In genomic region chr12:91610561-91610960, GRCh38 we compare ENCODE assay signal across 37 cellular contexts.
"Had no signal": no experiment of that assay in that cellular context is flagged by ENCODE, and none has a peak within 500 bp of the region (broad histone marks: within the 10 kb centered on the region; RNA-seq: fewer than 3 reads in every experiment).

No MANE protein-coding gene starts in this region.

- H3K4me3 ChIP-seq: ascending aorta, cardiac muscle cell had no signal

- FAIRE-seq: bronchial epithelial cell, TTC549 had no signal

- H3K4me1 Mint-ChIP-seq: activated B cell treated with CpG ODN at 0.5 μM for 24 hours; activated naive CD4-positive, alpha-beta T cell treated with anti-CD3 and anti-CD28 coated beads, Interleukin-2, amount 10 ng/mL, durations not matched to agents 7 days and 5 days; central memory CD8-positive, alpha-beta T cell had no signal

- H3K9me3 Mint-ChIP-seq: activated B cell treated with CpG ODN at 0.5 μM for 24 hours; activated CD4-positive, alpha-beta memory T cell treated with anti-CD3 and anti-CD28 coated beads for 36 hours; activated CD4-positive, alpha-beta T cell treated with anti-CD3 and anti-CD28 coated beads, Interleukin-2, amount 10 ng/mL, durations not matched to agents 24 days and 14 days; activated CD8-positive, alpha-beta T cell treated with anti-CD3 and anti-CD28 coated beads for 36 hours; activated naive CD4-positive, alpha-beta T cell treated with anti-CD3 and anti-CD28 coated beads, Interleukin-2, amount 10 ng/mL, durations not matched to agents 7 days and 5 days; activated naive CD4-positive, alpha-beta T cell treated with anti-CD3 and anti-CD28 coated beads, Interleukin-2, amount 50 U/mL, for 24 hours; activated naive CD8-positive, alpha-beta T cell treated with anti-CD3 and anti-CD28 coated beads, Interleukin-2, amount 10 ng/mL, durations not matched to agents 7 days and 5 days; activated naive CD8-positive, alpha-beta T cell treated with anti-CD3 and anti-CD28 coated beads, Interleukin-2, amount 50 U/mL, for 24 hours; activated T-cell treated with anti-CD3 and anti-CD28 coated beads, Interleukin-2, amount 50 U/mL, for 4 hours; activated T-cell treated with anti-CD3 and anti-CD28 coated beads, Interleukin-2, amount 50 U/mL, for 72 hours; activated T-helper 1 cell treated with anti-CD3 and anti-CD28 coated beads, Interleukin-12 subunit alpha, Interleukin-12 subunit beta, Interleukin-2, Interleukin-4 antibody, amounts not matched to agents 30 ng/mL and 10 ng/mL and 1 ng/mL, durations not matched to agents 14 hours and 24 hours and 36 hours; activated T-helper 2 cell treated with anti-CD3 and anti-CD28 coated beads, Interferon-gamma antibody, Interleukin-2, Interleukin-4, amounts not matched to agents 10 μg/mL and 5 μg/mL and 100 μg/mL, durations not matched to agents 14 hours and 24 hours and 36 hours; central memory CD8-positive, alpha-beta T cell; T-helper 1 cell treated with Interleukin-12 subunit alpha and Interleukin-12 subunit beta and Interleukin-4 antibody, amounts not matched to agents 30 μg/mL and 1 μg/mL, for 36 hours; T-helper 2 cell treated with Interferon-gamma antibody and Interleukin-4, amounts not matched to agents 5 μg/mL and 100 μg/mL, for 36 hours had no signal

- H3K27me3 ChIP-seq: ascending aorta, cardiac muscle cell had no signal

- H3K27ac ChIP-seq: ascending aorta, cardiac muscle cell, VCaP had no signal

- H3K27ac Mint-ChIP-seq: activated B cell treated with CpG ODN at 0.5 μM for 24 hours; activated CD4-positive, alpha-beta memory T cell treated with anti-CD3 and anti-CD28 coated beads for 36 hours; activated CD4-positive, alpha-beta T cell treated with anti-CD3 and anti-CD28 coated beads, Interleukin-2, amount 10 ng/mL, durations not matched to agents 24 days and 14 days; activated CD8-positive, alpha-beta T cell treated with anti-CD3 and anti-CD28 coated beads for 36 hours; activated naive CD4-positive, alpha-beta T cell treated with anti-CD3 and anti-CD28 coated beads, Interleukin-2, amount 10 ng/mL, durations not matched to agents 7 days and 5 days; activated naive CD4-positive, alpha-beta T cell treated with anti-CD3 and anti-CD28 coated beads, Interleukin-2, amount 50 U/mL, for 24 hours; activated naive CD8-positive, alpha-beta T cell; activated naive CD8-positive, alpha-beta T cell treated with anti-CD3 and anti-CD28 coated beads, Interleukin-2, amount 10 ng/mL, durations not matched to agents 7 days and 5 days; activated naive CD8-positive, alpha-beta T cell treated with anti-CD3 and anti-CD28 coated beads, Interleukin-2, amount 50 U/mL, for 24 hours; activated T-cell treated with anti-CD3 and anti-CD28 coated beads, Interleukin-2, amount 50 U/mL, for 72 hours; activated T-helper 1 cell treated with anti-CD3 and anti-CD28 coated beads, Interleukin-12 subunit alpha, Interleukin-12 subunit beta, Interleukin-2, Interleukin-4 antibody, amounts not matched to agents 30 ng/mL and 10 ng/mL and 1 ng/mL, durations not matched to agents 14 hours and 24 hours and 36 hours; activated T-helper 2 cell treated with anti-CD3 and anti-CD28 coated beads, Interferon-gamma antibody, Interleukin-2, Interleukin-4, amounts not matched to agents 10 μg/mL and 5 μg/mL and 100 μg/mL, durations not matched to agents 14 hours and 24 hours and 36 hours; brain; T-helper 1 cell treated with Interleukin-12 subunit alpha and Interleukin-12 subunit beta and Interleukin-4 antibody, amounts not matched to agents 30 μg/mL and 1 μg/mL, for 36 hours; T-helper 2 cell treated with Interferon-gamma antibody and Interleukin-4, amounts not matched to agents 5 μg/mL and 100 μg/mL, for 36 hours had no signal

- DNase-seq: activated B cell treated with CpG ODN at 0.5 μM for 24 hours; activated CD4-positive, alpha-beta memory T cell treated with anti-CD3 and anti-CD28 coated beads for 36 hours; activated CD4-positive, alpha-beta T cell treated with anti-CD3 and anti-CD28 coated beads for 4 hours; activated CD4-positive, alpha-beta T cell treated with anti-CD3 and anti-CD28 coated beads, Interleukin-2, amount 10 ng/mL, durations not matched to agents 24 days and 14 days; activated CD4-positive, alpha-beta T cell treated with anti-CD3 and anti-CD28 coated beads, Interleukin-2, amount 50 U/mL, for 1 hour; activated CD4-positive, alpha-beta T cell treated with anti-CD3 and anti-CD28 coated beads, Interleukin-2, amount 50 U/mL, for 4 hours; activated CD4-positive, CD25-positive, alpha-beta regulatory T cell treated with anti-CD3 and anti-CD28 coated beads, Interleukin-2, amount 50 U/mL, for 72 hours; activated CD8-positive, alpha-beta memory T cell treated with anti-CD3 and anti-CD28 coated beads, Interleukin-2, amount 50 U/mL, for 4 hours; activated CD8-positive, alpha-beta T cell treated with anti-CD3 and anti-CD28 coated beads for 36 hours; activated effector memory CD4-positive, alpha-beta T cell treated with Interleukin-2 at 50 U/mL for 16 hours; activated gamma-delta T cell; activated naive CD4-positive, alpha-beta T cell treated with anti-CD3 and anti-CD28 coated beads, Interleukin-2, amount 10 ng/mL, durations not matched to agents 7 days and 5 days; activated naive CD4-positive, alpha-beta T cell treated with Interleukin-2 at 50 U/mL for 16 hours; activated naive CD8-positive, alpha-beta T cell treated with anti-CD3 and anti-CD28 coated beads, Interleukin-2, amount 10 ng/mL, durations not matched to agents 7 days and 5 days; activated naive CD8-positive, alpha-beta T cell treated with anti-CD3 and anti-CD28 coated beads, Interleukin-2, amount 50 U/mL, for 24 hours; activated T-cell treated with anti-CD3 and anti-CD28 coated beads for 4 hours; activated T-cell treated with anti-CD3 and anti-CD28 coated beads, Interleukin-2, amount 50 U/mL, for 1 hour; activated T-cell treated with anti-CD3 and anti-CD28 coated beads, Interleukin-2, amount 50 U/mL, for 4 hours; activated T-cell treated with anti-CD3 and anti-CD28 coated beads, Interleukin-2, amount 50 U/mL, for 72 hours; amygdala; anterior cingulate cortex; cerebellar nuclear complex; T-helper 2 cell; T-helper 9 cell had no signal

- H3K9me3 ChIP-seq: ascending aorta had no signal

- H3K27me3 Mint-ChIP-seq: activated CD4-positive, alpha-beta memory T cell treated with anti-CD3 and anti-CD28 coated beads for 36 hours; activated CD4-positive, alpha-beta T cell treated with anti-CD3 and anti-CD28 coated beads, Interleukin-2, amount 10 ng/mL, durations not matched to agents 24 days and 14 days; activated CD8-positive, alpha-beta T cell treated with anti-CD3 and anti-CD28 coated beads for 36 hours; activated naive CD4-positive, alpha-beta T cell treated with anti-CD3 and anti-CD28 coated beads, Interleukin-2, amount 10 ng/mL, durations not matched to agents 7 days and 5 days; activated naive CD4-positive, alpha-beta T cell treated with anti-CD3 and anti-CD28 coated beads, Interleukin-2, amount 50 U/mL, for 24 hours; activated naive CD8-positive, alpha-beta T cell; activated naive CD8-positive, alpha-beta T cell treated with anti-CD3 and anti-CD28 coated beads, Interleukin-2, amount 10 ng/mL, durations not matched to agents 7 days and 5 days; activated naive CD8-positive, alpha-beta T cell treated with anti-CD3 and anti-CD28 coated beads, Interleukin-2, amount 50 U/mL, for 24 hours; brain; central memory CD8-positive, alpha-beta T cell had no signal

- ATAC-seq: activated CD8-positive, alpha-beta T cell treated with anti-CD3 and anti-CD28 coated beads for 36 hours; activated naive CD8-positive, alpha-beta T cell treated with anti-CD3 and anti-CD28 coated beads, Interleukin-2, amount 50 U/mL, for 24 hours; activated T-cell treated with anti-CD3 and anti-CD28 coated beads, Interleukin-2, amount 50 U/mL, for 4 hours; activated T-cell treated with anti-CD3 and anti-CD28 coated beads, Interleukin-2, amount 50 U/mL, for 72 hours had no signal

- H3K4me3 Mint-ChIP-seq: activated B cell treated with CpG ODN at 0.5 μM for 24 hours; activated CD4-positive, alpha-beta memory T cell treated with anti-CD3 and anti-CD28 coated beads for 36 hours; activated CD4-positive, alpha-beta T cell treated with anti-CD3 and anti-CD28 coated beads, Interleukin-2, amount 10 ng/mL, durations not matched to agents 24 days and 14 days; activated CD8-positive, alpha-beta T cell treated with anti-CD3 and anti-CD28 coated beads for 36 hours; activated naive CD4-positive, alpha-beta T cell treated with anti-CD3 and anti-CD28 coated beads, Interleukin-2, amount 10 ng/mL, durations not matched to agents 7 days and 5 days; activated naive CD4-positive, alpha-beta T cell treated with anti-CD3 and anti-CD28 coated beads, Interleukin-2, amount 50 U/mL, for 24 hours; activated naive CD8-positive, alpha-beta T cell; activated naive CD8-positive, alpha-beta T cell treated with anti-CD3 and anti-CD28 coated beads, Interleukin-2, amount 10 ng/mL, durations not matched to agents 7 days and 5 days; activated naive CD8-positive, alpha-beta T cell treated with anti-CD3 and anti-CD28 coated beads, Interleukin-2, amount 50 U/mL, for 24 hours; activated T-cell treated with anti-CD3 and anti-CD28 coated beads, Interleukin-2, amount 50 U/mL, for 4 hours; activated T-cell treated with anti-CD3 and anti-CD28 coated beads, Interleukin-2, amount 50 U/mL, for 72 hours; activated T-helper 1 cell treated with anti-CD3 and anti-CD28 coated beads, Interleukin-12 subunit alpha, Interleukin-12 subunit beta, Interleukin-2, Interleukin-4 antibody, amounts not matched to agents 30 ng/mL and 10 ng/mL and 1 ng/mL, durations not matched to agents 14 hours and 24 hours and 36 hours; brain; central memory CD8-positive, alpha-beta T cell; T-helper 1 cell treated with Interleukin-12 subunit alpha and Interleukin-12 subunit beta and Interleukin-4 antibody, amounts not matched to agents 30 μg/mL and 1 μg/mL, for 36 hours; T-helper 2 cell treated with Interferon-gamma antibody and Interleukin-4, amounts not matched to agents 5 μg/mL and 100 μg/mL, for 36 hours had no signal

- H3K36me3 Mint-ChIP-seq: activated CD4-positive, alpha-beta memory T cell treated with anti-CD3 and anti-CD28 coated beads for 36 hours; activated naive CD4-positive, alpha-beta T cell treated with anti-CD3 and anti-CD28 coated beads, Interleukin-2, amount 10 ng/mL, durations not matched to agents 7 days and 5 days; activated naive CD4-positive, alpha-beta T cell treated with anti-CD3 and anti-CD28 coated beads, Interleukin-2, amount 50 U/mL, for 24 hours; activated naive CD8-positive, alpha-beta T cell treated with anti-CD3 and anti-CD28 coated beads, Interleukin-2, amount 10 ng/mL, durations not matched to agents 7 days and 5 days; brain had no signal

- H3K4me1 ChIP-seq: ascending aorta had no signal

- H3K36me3 ChIP-seq: ascending aorta, cardiac muscle cell had no signal
